8 cellular contexts compared by ENCODE assay signal in genomic region chr22:32473388-32473952, GRCh38. TPM values are rescaled to one million over a fixed set of nuclear protein-coding genes. Genes with fewer than 3 reads are reported as not detected.
DNase-seq lines count a peak whose midpoint lies in the region; ATAC-seq and TF ChIP-seq lines count a peak whose summit lies in the region.

No MANE protein-coding gene starts in this region.

- TF ChIP-seq CTCF in Caco-2 (IDR thresholded peaks at IDR 0.05; ENCODE audit: insufficient read depth in 1 of 2, low read depth in 1 of 2, low read length in 1 of 2, severe bottlenecking in 1 of 2, unreplicated experiment in 1 of 2) (peak; percentile 28 to 43), fibroblast of villous mesenchyme (IDR thresholded peaks at IDR 0.05; ENCODE audit: insufficient read depth, low read depth, low read length) (peak; percentile 64), neural progenitor cell (IDR thresholded peaks at IDR 0.05) (peak; percentile 66)

- peak in 1 of 2 experiments; percentile 56 for DNase-seq in Caco-2
- peak; percentile 78 for DNase-seq in HT-29 (ENCODE audit: low spot score)
- DNase-seq in NOMO-1 treated with dmso at 0.1 percent for 144 hours (lab: John Stamatoyannopoulos, UW; ENCODE audit: unreplicated experiment): peak; percentile 20
- DNase-seq in fibroblast of villous mesenchyme (ENCODE audit: low read depth): peak; percentile 67
- peak; percentile 64 for DNase-seq in neural progenitor cell (ENCODE audit: low spot score)

- H3K36me3 Mint-ChIP-seq in Caco-2 (ENCODE audit: insufficient read depth, unreplicated experiment) (no peaks in the 10 kb centered on the region), neural progenitor cell (no peaks in the 10 kb centered on the region)
- H3K36me3 Mint-ChIP-seq in activated T-helper 17 cell treated with anti-CD3 and anti-CD28 coated beads, Interleukin-2, amount 50 U/mL, for 72 hours (ENCODE audit: low read depth): no peaks in the 10 kb centered on the region

- CTCF ChIA-PET in Caco-2 (lab: Charles Lee): interaction anchor here (0.6 to 1.6 kb wide), 4 partner anchors 213 to 503 kb away, joined by 3 to 5 read pairs (median 4); partner anchors contain the start of gene RFPL2

- H3K9ac ChIP-seq in neural progenitor cell: no peak overlapping the region

- no peaks in the 10 kb centered on the region for H3K27me3 Mint-ChIP-seq in Caco-2 (ENCODE audit: insufficient read depth, unreplicated experiment)
- no peaks in the 10 kb centered on the region for H3K27me3 Mint-ChIP-seq in activated T-helper 17 cell treated with anti-CD3 and anti-CD28 coated beads, Interleukin-2, amount 50 U/mL, for 72 hours
- peaks cover 3% of the 10 kb centered on the region for H3K27me3 Mint-ChIP-seq in neural progenitor cell (ENCODE audit: insufficient read depth, low read depth)

- intact Hi-C loops in Caco-2 (cut with micrococcal nuclease; ENCODE audit: unreplicated experiment): loop anchor here (1.0 kb wide), 1 partner anchor 60 kb away; no protein-coding TSS in a partner anchor

- peaks cover 24% of the 10 kb centered on the region for H3F3A ChIP-seq in neural progenitor cell (ENCODE audit: low read depth)

- H3K4me1 Mint-ChIP-seq in Caco-2 (ENCODE audit: low read depth, unreplicated experiment): no peaks in the 10 kb centered on the region
- peaks cover 10% of the 10 kb centered on the region for H3K4me1 Mint-ChIP-seq in activated T-helper 17 cell treated with anti-CD3 and anti-CD28 coated beads, Interleukin-2, amount 50 U/mL, for 72 hours
- H3K4me1 Mint-ChIP-seq in neural progenitor cell: peaks cover 22% of the 10 kb centered on the region

- BruUV-seq in Caco-2 (replicated peaks; lab: Mats Ljungman, UMichigan): no TSS peak

- H3K79me2 ChIP-seq in neural progenitor cell (ENCODE audit: low read depth): peaks cover 34% of the 10 kb centered on the region

- ATAC-seq in activated T-helper 17 cell treated with anti-CD3 and anti-CD28 coated beads, Interleukin-2, amount 50 U/mL, for 72 hours (replicated peaks): peak; percentile 15
- ATAC-seq in HG02885 (IDR thresholded peaks at IDR 0.05; ENCODE audit: poor library complexity, unreplicated experiment): no peak
- ATAC-seq in HG02588 (IDR thresholded peaks at IDR 0.05; ENCODE audit: unreplicated experiment): no peak

- H3K4me3 ChIP-seq in Caco-2 (ENCODE audit: low read depth, low read length): peak overlapping the region; percentile 69
- no peak overlapping the region for H3K4me3 ChIP-seq in fibroblast of villous mesenchyme (ENCODE audit: low read depth, low read length)
- no peak overlapping the region for H3K4me3 ChIP-seq in neural progenitor cell

- H3K4me3 Mint-ChIP-seq in Caco-2 (ENCODE audit: unreplicated experiment) (peak overlapping the region; percentile 96), neural progenitor cell (peak overlapping the region; percentile 92)
- no peak overlapping the region for H3K4me3 Mint-ChIP-seq in activated T-helper 17 cell treated with anti-CD3 and anti-CD28 coated beads, Interleukin-2, amount 50 U/mL, for 72 hours

- H2AFZ ChIP-seq in neural progenitor cell (replicated peaks): no peak overlapping the region

- H3K36me3 ChIP-seq in Caco-2 (ENCODE audit: control insufficient read depth, insufficient read depth, low read length): no peaks in the 10 kb centered on the region
- no peaks in the 10 kb centered on the region for H3K36me3 ChIP-seq in neural progenitor cell

- no peak overlapping the region for H3K27ac ChIP-seq in neural progenitor cell

- H3K27ac Mint-ChIP-seq in Caco-2 (ENCODE audit: unreplicated experiment) (no peak overlapping the region), neural progenitor cell (no peak overlapping the region)
- H3K27ac Mint-ChIP-seq in activated T-helper 17 cell treated with anti-CD3 and anti-CD28 coated beads, Interleukin-2, amount 50 U/mL, for 72 hours: peak overlapping the region; percentile 90

- POLR2A ChIA-PET in Caco-2 (lab: Charles Lee): interaction anchor here (0.7 kb wide), 1 partner anchor 52 kb away, joined by 4 read pairs; no protein-coding TSS in a partner anchor

- H3K9me3 Mint-ChIP-seq in Caco-2 (ENCODE audit: unreplicated experiment) (no peaks in the 10 kb centered on the region), neural progenitor cell (no peaks in the 10 kb centered on the region)
- no peaks in the 10 kb centered on the region for H3K9me3 Mint-ChIP-seq in activated T-helper 17 cell treated with anti-CD3 and anti-CD28 coated beads, Interleukin-2, amount 50 U/mL, for 72 hours

- H3K9me3 ChIP-seq in Caco-2 (no peaks in the 10 kb centered on the region), neural progenitor cell (ENCODE audit: low read depth) (no peaks in the 10 kb centered on the region)

- H3K4me1 ChIP-seq in Caco-2 (peaks cover 10% of the 10 kb centered on the region), neural progenitor cell (peaks cover 6% of the 10 kb centered on the region)

- peaks cover 27% of the 10 kb centered on the region for H4K20me1 ChIP-seq in neural progenitor cell (ENCODE audit: low read depth)

- H3K27me3 ChIP-seq in Caco-2 (replicated peaks; ENCODE audit: control insufficient read depth, insufficient read depth, low read length) (no peaks in the 10 kb centered on the region), neural progenitor cell (peaks cover 57% of the 10 kb centered on the region)

- no peak overlapping the region for H3K4me2 ChIP-seq in neural progenitor cell

RNA-seq across cellular contexts. Expression of gene FBXO7, which starts 1.1 kb away (rescaled TPM):
- total RNA-seq in Caco-2 (2022): 82.7 and 85.1 TPM in 2 replicates
- total RNA-seq in HT-29 (2014; rRNA removed; shearing (Covaris generic)): 49.1 and 54.9 TPM in 2 replicates
- 10 to 100 TPM; 76.4 to 79.8 TPM for total RNA-seq in activated T-helper 17 cell treated with anti-CD3 and anti-CD28 coated beads, Interleukin-2, amount 50 U/mL, for 72 hours
- total RNA-seq in fibroblast of villous mesenchyme: 65.7 and 72.1 TPM in 2 replicates
- total RNA-seq in neural progenitor cell (ENCODE audit: low replicate concordance): 62.5 and 65.2 TPM in 2 replicates

RNA-seq across cellular contexts. Expression of gene BPIFC, which starts 9.2 kb away (rescaled TPM):
- total RNA-seq in Caco-2 (2022): not detected in 2 replicates
- 0.37 TPM in 1 of 2 replicates, not detected in the other for total RNA-seq in HT-29 (2014; rRNA removed; shearing (Covaris generic))
- total RNA-seq in activated T-helper 17 cell treated with anti-CD3 and anti-CD28 coated beads, Interleukin-2, amount 50 U/mL, for 72 hours: not detected
- not detected in 2 replicates for total RNA-seq in fibroblast of villous mesenchyme
- not detected in 2 replicates for total RNA-seq in neural progenitor cell (ENCODE audit: low replicate concordance)
